Comparison of ENCODE assay signal across 24 cellular contexts in the genomic region with DNA sequence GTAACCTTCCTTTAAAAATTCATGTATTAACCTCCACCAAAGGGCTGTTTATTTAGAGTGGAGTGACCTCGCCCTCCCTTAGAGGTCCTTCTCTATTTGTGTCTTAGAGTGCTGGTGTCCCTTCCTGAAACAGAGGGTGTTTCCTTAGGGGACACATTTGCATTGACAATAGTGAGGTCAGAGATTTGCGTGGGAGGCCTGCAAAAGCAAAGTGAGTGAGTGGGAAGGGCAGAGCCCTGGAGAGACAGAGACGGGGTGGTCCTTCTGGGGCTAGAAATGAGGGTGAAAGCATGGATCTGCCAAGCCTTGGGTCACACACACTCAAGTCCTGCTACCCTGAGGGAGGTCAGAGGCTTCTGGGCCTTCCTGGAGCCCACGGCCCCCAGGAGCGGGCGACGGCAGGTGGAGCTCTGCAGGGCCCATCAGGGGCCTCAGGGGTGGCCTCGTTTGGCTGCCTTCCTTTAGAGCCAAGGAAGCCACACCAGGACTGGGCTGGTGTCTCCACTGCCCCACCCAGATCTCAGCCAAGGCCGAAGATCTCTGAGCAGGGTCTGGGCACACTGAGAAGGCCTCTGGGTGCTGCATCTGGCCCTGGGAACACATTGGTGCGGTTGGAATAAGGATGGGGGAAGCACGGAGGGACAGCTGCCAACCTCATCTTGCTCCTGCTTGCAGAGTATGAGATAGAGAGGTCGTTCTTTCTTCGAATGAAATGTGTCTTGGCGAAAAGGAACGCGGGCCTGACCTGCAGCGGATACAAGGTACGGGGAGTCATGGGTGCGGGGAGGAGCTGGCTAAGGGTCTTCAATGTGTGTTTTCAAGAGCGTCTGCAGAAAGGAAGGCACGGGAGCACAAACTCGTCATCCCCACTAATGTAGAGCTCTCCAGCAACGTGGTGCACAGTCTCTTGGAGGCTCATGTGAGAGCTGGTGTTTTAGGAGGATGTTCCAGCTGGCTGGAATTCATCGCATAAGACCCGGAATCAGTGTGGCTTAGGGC. TPM values are rescaled to one million over a fixed set of nuclear protein-coding genes. Genes with fewer than 3 reads are reported as not detected.
"Had no signal": no experiment of that assay in that cellular context is flagged by ENCODE, and none has a peak within 500 bp of the region (broad histone marks: within the 10 kb centered on the region; RNA-seq: fewer than 3 reads in every experiment).

No MANE protein-coding gene starts in this region.

- H3K36me3 ChIP-seq: gastrocnemius medialis, vagina had no signal

- H3K4me3 ChIP-seq: coronary artery, esophagus squamous epithelium, gastrocnemius medialis, mucosa of descending colon, vagina had no signal

- H3K27me3 ChIP-seq: vagina had no signal

- H3K9me3 Mint-ChIP-seq: activated B cell treated with CpG ODN at 0.5 μM for 24 hours; activated CD4-positive, alpha-beta memory T cell treated with anti-CD3 and anti-CD28 coated beads for 36 hours; activated naive CD4-positive, alpha-beta T cell treated with anti-CD3 and anti-CD28 coated beads, Interleukin-2, amount 10 ng/mL, durations not matched to agents 7 days and 5 days; memory B cell; stimulated activated naive CD8-positive, alpha-beta T cell treated with anti-CD3 and anti-CD28 coated beads, Interleukin-15, amount 100 ng/mL, for 72 hours had no signal

- H3K4me3 Mint-ChIP-seq: activated B cell treated with CpG ODN at 0.5 μM for 24 hours; activated CD4-positive, alpha-beta memory T cell treated with anti-CD3 and anti-CD28 coated beads for 36 hours; activated naive CD4-positive, alpha-beta T cell treated with anti-CD3 and anti-CD28 coated beads, Interleukin-2, amount 10 ng/mL, durations not matched to agents 7 days and 5 days; memory B cell; naive B cell; stimulated activated naive CD8-positive, alpha-beta T cell treated with anti-CD3 and anti-CD28 coated beads, Interleukin-15, amount 100 ng/mL, for 72 hours had no signal

- H3K4me1 Mint-ChIP-seq: activated B cell treated with CpG ODN at 0.5 μM for 24 hours; activated naive CD4-positive, alpha-beta T cell treated with anti-CD3 and anti-CD28 coated beads, Interleukin-2, amount 10 ng/mL, durations not matched to agents 7 days and 5 days; memory B cell; naive B cell; stimulated activated naive CD8-positive, alpha-beta T cell treated with anti-CD3 and anti-CD28 coated beads, Interleukin-15, amount 100 ng/mL, for 72 hours had no signal

- DNase-seq: activated B cell treated with CpG ODN at 0.5 μM for 24 hours; activated CD4-positive, alpha-beta memory T cell treated with anti-CD3 and anti-CD28 coated beads for 36 hours; activated CD4-positive, alpha-beta T cell treated with anti-CD3 and anti-CD28 coated beads for 4 hours; activated naive CD4-positive, alpha-beta T cell treated with anti-CD3 and anti-CD28 coated beads, Interleukin-2, amount 10 ng/mL, durations not matched to agents 7 days and 5 days; activated T-cell treated with anti-CD3 and anti-CD28 coated beads, Interleukin-2, amount 50 U/mL, for 48 hours; amygdala; cerebellar nuclear complex; esophagus squamous epithelium; gastrocnemius medialis; hippocampal formation; left cardiac atrium; mucosa of descending colon; naive B cell; occipital lobe; stimulated activated CD4-positive, alpha-beta T cell treated with anti-CD3 and anti-CD28 coated beads, Interleukin-1b, Interleukin-23, amount 100 ng/mL, for 48 hours; stimulated activated naive CD8-positive, alpha-beta T cell treated with anti-CD3 and anti-CD28 coated beads, Interleukin-15, amount 100 ng/mL, for 72 hours; T-helper 9 cell; trophoblast cell had no signal

- H3K4me1 ChIP-seq: gastrocnemius medialis, vagina had no signal

- H3K27ac Mint-ChIP-seq: activated B cell treated with CpG ODN at 0.5 μM for 24 hours; activated CD4-positive, alpha-beta memory T cell treated with anti-CD3 and anti-CD28 coated beads for 36 hours; activated naive CD4-positive, alpha-beta T cell treated with anti-CD3 and anti-CD28 coated beads, Interleukin-2, amount 10 ng/mL, durations not matched to agents 7 days and 5 days; memory B cell; stimulated activated naive CD8-positive, alpha-beta T cell treated with anti-CD3 and anti-CD28 coated beads, Interleukin-15, amount 100 ng/mL, for 72 hours had no signal

- H3K9me3 ChIP-seq: esophagus squamous epithelium, gastrocnemius medialis, mucosa of descending colon, vagina had no signal

- H3K36me3 Mint-ChIP-seq: activated CD4-positive, alpha-beta memory T cell treated with anti-CD3 and anti-CD28 coated beads for 36 hours; activated naive CD4-positive, alpha-beta T cell treated with anti-CD3 and anti-CD28 coated beads, Interleukin-2, amount 10 ng/mL, durations not matched to agents 7 days and 5 days; memory B cell; naive B cell had no signal

- H3K27ac ChIP-seq: coronary artery, gastrocnemius medialis, vagina had no signal

- ATAC-seq: gastrocnemius medialis; left cardiac atrium; mucosa of descending colon; stimulated activated naive CD8-positive, alpha-beta T cell treated with anti-CD3 and anti-CD28 coated beads, Interleukin-15, amount 100 ng/mL, for 72 hours had no signal

RNA-seq across cellular contexts. Expression of gene SIM2, which starts 23.8 kb away (rescaled TPM):
- total RNA-seq: activated B cell treated with CpG ODN at 0.5 μM for 24 hours, left cardiac atrium, liver, mucosa of descending colon, occipital lobe, temporal lobe, vagina had no signal
- polyA plus RNA-seq: neural cell had no signal
